9 cellular contexts compared by ENCODE assay signal in genomic region chr14:53955234-53955556, GRCh38. TPM values are rescaled to one million over a fixed set of nuclear protein-coding genes. Genes with fewer than 3 reads are reported as not detected.
A peak's percentile ranks its signal among the peaks of the same experiment; 100 is the strongest.
DNase-seq lines count a peak whose midpoint lies in the region; ATAC-seq, FAIRE-seq and TF ChIP-seq lines count a peak whose summit lies in the region.
"Had no signal": no experiment of that assay in that cellular context is flagged by ENCODE, and none has a peak within 500 bp of the region (broad histone marks: within the 10 kb centered on the region; RNA-seq: fewer than 3 reads in every experiment).

No MANE protein-coding gene starts in this region.

- H3K27ac ChIP-seq in A549 = peak overlapping the region; percentile 65 to 81
- peak overlapping the region; percentile 82; the same call in 1 of the 2 replicates for H3K27ac ChIP-seq in HUES6 (ENCODE audit: low read depth, low read length)
- peak overlapping the region; percentile 55 to 97 for H3K27ac ChIP-seq in coronary artery
- H3K27ac ChIP-seq in Karpas-422 (ENCODE audit: low read length) = no peak overlapping the region

- CTCF ChIA-PET in A549 (lab: Yijun Ruan, JAX) = interaction anchor here (0.7 to 5.2 kb wide), 6 partner anchors 32 to 416 kb away, joined by 3 to 23 read pairs (median 4); no protein-coding TSS in a partner anchor

- no peaks in the 10 kb centered on the region for H3K9me3 ChIP-seq in A549
- H3K9me3 ChIP-seq in HUES6 (ENCODE audit: control insufficient read depth, insufficient read depth, low read depth, low read length) = no peaks in the 10 kb centered on the region
- H3K9me3 ChIP-seq in Karpas-422 (ENCODE audit: low read length) = no peaks in the 10 kb centered on the region

- H3K9me3 Mint-ChIP-seq in naive B cell = peaks cover 0 to 3% (median 0%) of the 10 kb centered on the region in 7 donors

- no peaks in the 10 kb centered on the region for H3K9me2 ChIP-seq in Karpas-422 (replicated peaks; ENCODE audit: insufficient read depth, low read length)

- no peak for DNase-seq in A549 (ENCODE audit: low read depth in 1 of 2, low spot score in 1 of 2)
- DNase-seq in coronary artery (ENCODE audit: low spot score) = no peak
- DNase-seq in naive B cell = no peak
- no peak for DNase-seq in DMS53 (lab: John Stamatoyannopoulos, UW)
- no peak for DNase-seq in GM10266 (ENCODE audit: extremely low spot score)
- DNase-seq in Karpas-422 = no peak
- DNase-seq: activated gamma-delta T cell had no signal

- no peak for FAIRE-seq in A549 (lab: Jason Lieb, UNC)

- TF ChIP-seq RAD21 in A549 (conservative IDR thresholded peaks at IDR 0.05 in 1 of 2, IDR thresholded peaks at IDR 0.05 in 1 of 2) = no peak

- ATAC-seq in A549 = peak in 1 of 2 experiments; percentile 4; a peak in 1 of 6 replicates
- no peak for ATAC-seq in naive B cell (ENCODE audit: low read depth in 2 of 2)
- ATAC-seq in HG03280 (IDR thresholded peaks at IDR 0.05; ENCODE audit: unreplicated experiment) = no peak

- no peak overlapping the region for H2AFZ ChIP-seq in Karpas-422 (ENCODE audit: low read length)

- peaks cover 21 to 42% (median 30%) of the 10 kb centered on the region in 3 donors for H3K4me1 Mint-ChIP-seq in naive B cell

- H3K4me2 ChIP-seq in A549 (peak overlapping the region; percentile 98), Karpas-422 (ENCODE audit: low read depth, low read length, poor library complexity, severe bottlenecking) (no peak overlapping the region)

- H3K4me3 ChIP-seq in A549 (peak overlapping the region; percentile 53), HUES6 (ENCODE audit: low read depth, low read length) (peak overlapping the region; percentile 86), coronary artery (peak overlapping the region; percentile 88), Karpas-422 (ENCODE audit: low read length) (no peak overlapping the region)

- H3K36me3 Mint-ChIP-seq in naive B cell = no peaks in the 10 kb centered on the region

- no peak for TF ChIP-seq POLR2A in A549 (IDR thresholded peaks at IDR 0.05; ENCODE audit: low read length)

- H3K79me2 ChIP-seq in Karpas-422 (ENCODE audit: low read length) = no peaks in the 10 kb centered on the region

- H3K27me3 Mint-ChIP-seq in naive B cell = peaks cover 59 to 94% (median 91%) of the 10 kb centered on the region in 3 donors

- H4K20me1 ChIP-seq in Karpas-422 (ENCODE audit: insufficient read depth, low read depth, low read length) = no peaks in the 10 kb centered on the region

- H3K27me3 ChIP-seq in HUES6 (ENCODE audit: control insufficient read depth, insufficient read depth, low read length) = peaks cover 45% of the 10 kb centered on the region
- no peaks in the 10 kb centered on the region for H3K27me3 ChIP-seq in Karpas-422 (ENCODE audit: low read length)

- peaks cover 29% of the 10 kb centered on the region for H3K36me3 ChIP-seq in HUES6 (ENCODE audit: control insufficient read depth, insufficient read depth, low read length)
- H3K36me3 ChIP-seq in Karpas-422 (ENCODE audit: insufficient read depth, low read length) = no peaks in the 10 kb centered on the region

- H3K9ac ChIP-seq in HUES6 (ENCODE audit: low read length) = peak overlapping the region; percentile 89
- H3K9ac ChIP-seq in Karpas-422 (ENCODE audit: low read length) = no peak overlapping the region

- POLR2A ChIA-PET in A549 (lab: Yijun Ruan, JAX) = interaction anchor here (2.5 kb wide), 1 partner anchor 341 kb away, joined by 10 read pairs; no protein-coding TSS in a partner anchor

- H3K4me3 Mint-ChIP-seq in naive B cell = peak overlapping the region in 7 of 8 donors; percentile 72 to 84 (median 81)

- no peak for TF ChIP-seq EP300 in A549 (IDR thresholded peaks at IDR 0.05)

- peaks cover 5% of the 10 kb centered on the region; the same call in 1 of the 3 replicates for H3K4me1 ChIP-seq in A549
- H3K4me1 ChIP-seq in HUES6 (ENCODE audit: control insufficient read depth, insufficient read depth, low read length) = peaks cover 27% of the 10 kb centered on the region
- no peaks in the 10 kb centered on the region for H3K4me1 ChIP-seq in Karpas-422 (ENCODE audit: low read length)

- peak overlapping the region in 1 of 6 donors; percentile 59 for H3K27ac Mint-ChIP-seq in naive B cell

- TF ChIP-seq CTCF in A549 (IDR thresholded peaks at IDR 0.05) (no peak; the same call in 2 of the 3 replicates), coronary artery (IDR thresholded peaks at IDR 0.05) (no peak), GM10266 (IDR thresholded peaks at IDR 0.05; ENCODE audit: control insufficient read depth, insufficient read depth, low read depth, missing control alignments) (no peak)

- 4% methylated on average over 16 of the region's 16 CpGs for WGBS in A549 (ENCODE audit: missing lambda C conversion rate)

TF ChIP-seq in A549, 52 proteins besides CTCF, POLR2A, EP300 and RAD21:
- TF ChIP-seq CHD4 (IDR thresholded peaks at IDR 0.05; ENCODE audit: borderline replicate concordance) = no peak
- no peak for TF ChIP-seq GATA3 (IDR thresholded peaks at IDR 0.05; ENCODE audit: borderline replicate concordance)
- no peak for TF ChIP-seq SREBF2 (IDR thresholded peaks at IDR 0.05)
- no peak for TF ChIP-seq KDM1A (IDR thresholded peaks at IDR 0.05; ENCODE audit: low read depth)
- no peak for TF ChIP-seq E2F6 (IDR thresholded peaks at IDR 0.05; ENCODE audit: borderline replicate concordance, low read depth)
- no peak for TF ChIP-seq ZC3H11A (IDR thresholded peaks at IDR 0.05)
- TF ChIP-seq EHMT2 (IDR thresholded peaks at IDR 0.05; ENCODE audit: low read depth) = no peak
- TF ChIP-seq RFX5 (IDR thresholded peaks at IDR 0.05) = no peak
- TF ChIP-seq ESRRA (IDR thresholded peaks at IDR 0.05; ENCODE audit: borderline replicate concordance, low read length) = no peak
- TF ChIP-seq BHLHE40 (IDR thresholded peaks at IDR 0.05; ENCODE audit: low read depth, low read length) = no peak

RNA-seq across cellular contexts. Expression of gene BMP4, which starts 1.4 kb away (rescaled TPM):
- polyA plus RNA-seq in A549 (2011; rRNA removed) = 8.9 and 12.4 TPM in 2 replicates
- polyA plus RNA-seq in A549 (2012; cell fraction: cytosol; rRNA removed) = 3.2 and 3.4 TPM in 2 replicates
- polyA plus RNA-seq in A549 (2012; cell fraction: nucleus; rRNA removed) = 2.4 and 2.5 TPM in 2 replicates
- 3.1 to 4.5 TPM (median 4.1 TPM) in 3 replicates for polyA plus RNA-seq in A549 (2017; fragmentation: RNase III; extraction: RNeasy Plus Mini Kit Qiagen cat#74134 plus additional on column Dnase treatment)
- 7.2 and 11.2 TPM in 2 replicates for polyA minus RNA-seq in A549 (2011; rRNA and poly(A)+ RNA removed)
- polyA plus RNA-seq in naive B cell (ENCODE audit: low read depth in 6 of 6) = not detected
- total RNA-seq in Karpas-422 (2014; rRNA removed; shearing (Covaris generic); ENCODE audit: low replicate concordance) = not detected in 2 replicates
